Comparison of ENCODE assay signal across 14 cellular contexts in genomic region chr2:60440080-60440753, GRCh38.
A peak's percentile ranks its signal among the peaks of the same experiment; 100 is the strongest.
DNase-seq lines count a peak whose midpoint lies in the region; ATAC-seq, FAIRE-seq and TF ChIP-seq lines count a peak whose summit lies in the region.
"Had no signal": no experiment of that assay in that cellular context is flagged by ENCODE, and none has a peak within 500 bp of the region (broad histone marks: within the 10 kb centered on the region; RNA-seq: fewer than 3 reads in every experiment).

No MANE protein-coding gene starts in this region.

- H3K9me3 Mint-ChIP-seq in activated B cell treated with CpG ODN at 0.5 μM for 24 hours = peaks cover 2% of the 10 kb centered on the region
- H3K9me3 Mint-ChIP-seq: activated CD4-positive, alpha-beta T cell treated with anti-CD3 and anti-CD28 coated beads, Interleukin-2, amount 10 ng/mL, durations not matched to agents 7 days and 5 days; activated T-helper 1 cell treated with anti-CD3 and anti-CD28 coated beads, Interleukin-12 subunit alpha, Interleukin-12 subunit beta, Interleukin-2, Interleukin-4 antibody, amounts not matched to agents 30 ng/mL and 10 ng/mL and 1 ng/mL, durations not matched to agents 14 hours and 24 hours and 36 hours had no signal

- H3K36me3 Mint-ChIP-seq in activated B cell treated with CpG ODN at 0.5 μM for 24 hours (ENCODE audit: low read depth) = peaks cover 5% of the 10 kb centered on the region

- POLR2A ChIA-PET in activated B cell treated with CpG ODN at 0.5 μM for 24 hours (lab: Charles Lee) = interaction anchor here (0.5 to 5.2 kb wide), 39 partner anchors 8 to 1033 kb away, joined by 3 to 69 read pairs (median 5); partner anchors contain the start of gene BCL11A

- DNase-seq in GM12892 (ENCODE audit: insufficient read length) = no peak
- no peak for DNase-seq in activated B cell treated with CpG ODN at 0.5 μM for 24 hours
- DNase-seq in HPDE6-E6E7 (ENCODE audit: extremely low spot score) = no peak
- no peak for DNase-seq in foreskin melanocyte
- no peak for DNase-seq in DMS53 treated with DMSO at 0.1 percent for 48 hours (lab: John Stamatoyannopoulos, UW; ENCODE audit: unreplicated experiment)
- no peak for DNase-seq in middle frontal gyrus (ENCODE audit: extremely low spot score, low spot score)
- DNase-seq: activated CD4-positive, alpha-beta T cell treated with anti-CD3 and anti-CD28 coated beads, Interleukin-2, amount 10 ng/mL, durations not matched to agents 7 days and 5 days; NCI-H187; NCI-H526 treated with DMSO at 0.1 percent for 48 hours; stimulated activated CD4-positive, alpha-beta T cell treated with anti-CD3 and anti-CD28 coated beads, Interleukin-2, amount 100 ng/mL, for 48 hours; T-helper 17 cell had no signal

- no peaks in the 10 kb centered on the region for H3K27me3 Mint-ChIP-seq in activated B cell treated with CpG ODN at 0.5 μM for 24 hours
- H3K27me3 Mint-ChIP-seq: activated CD4-positive, alpha-beta T cell treated with anti-CD3 and anti-CD28 coated beads, Interleukin-2, amount 10 ng/mL, durations not matched to agents 7 days and 5 days had no signal

- intact Hi-C loops in activated B cell treated with CpG ODN at 0.5 μM for 24 hours (cut with micrococcal nuclease) = no loop called here

- H3K4me3 Mint-ChIP-seq in activated B cell treated with CpG ODN at 0.5 μM for 24 hours = peak overlapping the region; percentile 76
- H3K4me3 Mint-ChIP-seq: activated CD4-positive, alpha-beta T cell treated with anti-CD3 and anti-CD28 coated beads, Interleukin-2, amount 10 ng/mL, durations not matched to agents 7 days and 5 days; activated T-helper 1 cell treated with anti-CD3 and anti-CD28 coated beads, Interleukin-12 subunit alpha, Interleukin-12 subunit beta, Interleukin-2, Interleukin-4 antibody, amounts not matched to agents 30 ng/mL and 10 ng/mL and 1 ng/mL, durations not matched to agents 14 hours and 24 hours and 36 hours; T-helper 17 cell had no signal

- peak overlapping the region; percentile 99 for H3K27ac Mint-ChIP-seq in activated B cell treated with CpG ODN at 0.5 μM for 24 hours
- H3K27ac Mint-ChIP-seq: activated CD4-positive, alpha-beta T cell treated with anti-CD3 and anti-CD28 coated beads, Interleukin-2, amount 10 ng/mL, durations not matched to agents 7 days and 5 days; activated T-helper 1 cell treated with anti-CD3 and anti-CD28 coated beads, Interleukin-12 subunit alpha, Interleukin-12 subunit beta, Interleukin-2, Interleukin-4 antibody, amounts not matched to agents 30 ng/mL and 10 ng/mL and 1 ng/mL, durations not matched to agents 14 hours and 24 hours and 36 hours; T-helper 17 cell had no signal

- FAIRE-seq in GM12892 (lab: Jason Lieb, UNC) = peak; percentile 30

- TF ChIP-seq CTCF in activated B cell treated with CpG ODN at 0.5 μM for 24 hours (IDR thresholded peaks at IDR 0.05) = no peak

- no peak for TF ChIP-seq POLR2A in GM12892 (IDR thresholded peaks at IDR 0.05; ENCODE audit: low read depth, low read length)

- ATAC-seq in GM19455 (IDR thresholded peaks at IDR 0.05; ENCODE audit: unreplicated experiment) = peak; percentile 12
- peak; percentile 31 for ATAC-seq in HG03139 (IDR thresholded peaks at IDR 0.05; ENCODE audit: unreplicated experiment)
- no peak for ATAC-seq in activated B cell treated with CpG ODN at 0.5 μM for 24 hours (ENCODE audit: low read depth)

- H3K4me1 Mint-ChIP-seq in activated B cell treated with CpG ODN at 0.5 μM for 24 hours = peaks cover 85% of the 10 kb centered on the region
- H3K4me1 Mint-ChIP-seq: activated CD4-positive, alpha-beta T cell treated with anti-CD3 and anti-CD28 coated beads, Interleukin-2, amount 10 ng/mL, durations not matched to agents 7 days and 5 days; T-helper 17 cell had no signal

- CTCF ChIA-PET in activated B cell treated with CpG ODN at 0.5 μM for 24 hours (lab: Charles Lee) = interaction anchor here (0.7 to 2.6 kb wide), 21 partner anchors 10 to 552 kb away, joined by 3 to 26 read pairs (median 5); no protein-coding TSS in a partner anchor
